ENCODE assay signal across 34 cellular contexts in the genomic region with DNA sequence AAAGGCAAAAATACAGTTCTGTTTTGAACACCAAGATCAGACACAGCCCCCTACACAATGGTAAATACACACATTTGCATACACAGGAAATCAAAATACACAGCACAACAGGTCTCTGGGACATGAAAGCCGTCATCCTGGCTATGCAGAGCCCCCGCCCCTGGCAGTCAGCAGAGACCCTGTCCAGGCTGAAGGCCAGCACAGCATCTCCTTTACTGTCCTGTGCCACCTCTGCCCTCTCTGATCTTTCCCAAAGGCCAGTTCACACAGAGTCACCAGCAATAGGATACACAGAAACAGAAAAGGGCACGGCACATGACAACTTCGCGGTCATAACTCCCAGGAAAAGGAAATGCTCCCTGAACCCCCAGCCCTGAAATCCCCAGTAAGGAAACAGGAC. TPM values are rescaled to one million over a fixed set of nuclear protein-coding genes. Genes with fewer than 3 reads are reported as not detected.
DNase-seq lines count a peak whose midpoint lies in the region; ATAC-seq, FAIRE-seq and TF ChIP-seq lines count a peak whose summit lies in the region.
"Had no signal": no experiment of that assay in that cellular context is flagged by ENCODE, and none has a peak within 500 bp of the region (broad histone marks: within the 10 kb centered on the region; RNA-seq: fewer than 3 reads in every experiment).

No MANE protein-coding gene starts in this region.

- FAIRE-seq in RCC 7860 (lab: Jason Lieb, UNC) = no peak
- FAIRE-seq: GM12891, small intestine, TTC549 had no signal

- no peaks in the 10 kb centered on the region for H3K9me3 ChIP-seq in left ventricle myocardium inferior (replicated peaks)
- H3K9me3 ChIP-seq in OCI-LY7 (ENCODE audit: low read length) = no peaks in the 10 kb centered on the region
- H3K9me3 ChIP-seq in testis = no peaks in the 10 kb centered on the region
- H3K9me3 ChIP-seq: BE2C, body of pancreas, heart left ventricle, lower lobe of right lung, mucosa of descending colon, SK-N-SH, stomach, thyroid gland, vagina had no signal

- POLR2A ChIA-PET in OCI-LY7 (lab: Charles Lee) = interaction anchor here (1.6 kb wide), 1 partner anchor 116 kb away, joined by 6 read pairs; no protein-coding TSS in a partner anchor

- TF ChIP-seq POLR2A in testis (IDR thresholded peaks at IDR 0.05) = no peak

- peaks cover 10 to 15% of the 10 kb centered on the region in 2 donors for H3K4me1 Mint-ChIP-seq in effector memory CD8-positive, alpha-beta T cell (ENCODE audit: low read depth in 2 of 2)
- peaks cover 32% of the 10 kb centered on the region for H3K4me1 Mint-ChIP-seq in osteocyte (ENCODE audit: unreplicated experiment)
- H3K4me1 Mint-ChIP-seq: neural progenitor cell had no signal

- H3K27ac Mint-ChIP-seq in effector memory CD8-positive, alpha-beta T cell = peak overlapping the region; percentile 46 to 81
- no peak overlapping the region for H3K27ac Mint-ChIP-seq in osteocyte (ENCODE audit: unreplicated experiment)
- H3K27ac Mint-ChIP-seq: activated CD8-positive, alpha-beta T cell treated with anti-CD3 and anti-CD28 coated beads for 36 hours; neural progenitor cell had no signal

- no peak for DNase-seq in left ventricle myocardium inferior
- DNase-seq in Right ventricle myocardium inferior (ENCODE audit: missing footprints) = no peak
- DNase-seq in OCI-LY7 (ENCODE audit: low spot score) = no peak
- DNase-seq in effector memory CD8-positive, alpha-beta T cell = no peak
- DNase-seq in testis = peak; percentile 6
- DNase-seq in RCC 7860 (ENCODE audit: low spot score) = no peak
- no peak for DNase-seq in activated CD4-positive, alpha-beta T cell treated with anti-CD3 and anti-CD28 coated beads, Interleukin-2, amount 50 U/mL, for 1 hour
- DNase-seq in osteocyte (ENCODE audit: extremely low spot score, unreplicated experiment) = no peak
- DNase-seq: ACHN; activated CD4-positive, alpha-beta T cell treated with anti-CD3 and anti-CD28 coated beads for 1 hour; activated CD8-positive, alpha-beta T cell treated with anti-CD3 and anti-CD28 coated beads for 36 hours; activated T-cell treated with anti-CD3 and anti-CD28 coated beads, Interleukin-2, amount 50 U/mL, for 1 hour; BE2C; body of pancreas; dermis blood vessel endothelial cell; DMS53; foreskin melanocyte; GOT3; heart left ventricle; lower lobe of right lung; mucosa of descending colon; NCI-H1048; NCI-H1694 treated with DMSO at 0.1 percent for 48 hours; NCI-H82; SK-N-SH; small intestine; stimulated activated CD4-positive, alpha-beta T cell treated with anti-CD3 and anti-CD28 coated beads, Interleukin-1b, Interleukin-23, amount 100 ng/mL, for 48 hours; stomach; thyroid gland had no signal

- H3K27ac ChIP-seq in left ventricle myocardium inferior (replicated peaks) (peak overlapping the region; percentile 85), OCI-LY7 (ENCODE audit: low read depth, low read length, poor library complexity, severe bottlenecking) (no peak overlapping the region), testis (no peak overlapping the region)
- H3K27ac ChIP-seq: body of pancreas, lower lobe of right lung, neural progenitor cell, parathyroid adenoma, stomach, thyroid gland, vagina had no signal

- no peaks in the 10 kb centered on the region for H3K79me2 ChIP-seq in OCI-LY7 (ENCODE audit: insufficient read depth, low read depth, low read length)
- H3K79me2 ChIP-seq: parathyroid adenoma had no signal

- H2AFZ ChIP-seq in OCI-LY7 (ENCODE audit: low read length) = no peak overlapping the region
- H2AFZ ChIP-seq: neural progenitor cell, parathyroid adenoma had no signal

- H3K4me1 ChIP-seq in left ventricle myocardium inferior (peaks cover 64% of the 10 kb centered on the region), OCI-LY7 (ENCODE audit: insufficient read depth, low read length, poor library complexity, severe bottlenecking) (peaks cover 16% of the 10 kb centered on the region), testis (peaks cover 11% of the 10 kb centered on the region)
- H3K4me1 ChIP-seq: BE2C had no signal

- H3K4me3 ChIP-seq in left ventricle myocardium inferior = no peak overlapping the region
- no peak overlapping the region for H3K4me3 ChIP-seq in OCI-LY7 (ENCODE audit: low read depth, low read length, poor library complexity, severe bottlenecking)
- no peak overlapping the region for H3K4me3 ChIP-seq in testis
- H3K4me3 ChIP-seq: body of pancreas, heart left ventricle, lower lobe of right lung, mucosa of descending colon, neural progenitor cell, stomach, thyroid gland, vagina had no signal

- ATAC-seq in Right ventricle myocardium inferior = no peak
- no peak for ATAC-seq in effector memory CD8-positive, alpha-beta T cell (replicated peaks)
- ATAC-seq: activated CD8-positive, alpha-beta T cell treated with anti-CD3 and anti-CD28 coated beads for 36 hours; body of pancreas; heart left ventricle; lower lobe of right lung; mucosa of descending colon had no signal

- H4K20me1 ChIP-seq in OCI-LY7 (ENCODE audit: insufficient read depth, low read length) = no peaks in the 10 kb centered on the region

- TSS peak; percentile 49 for BruUV-seq in OCI-LY7 (replicated peaks; lab: Mats Ljungman, UMichigan)

- H3K36me3 ChIP-seq in left ventricle myocardium inferior (peaks cover 40% of the 10 kb centered on the region), OCI-LY7 (ENCODE audit: insufficient read depth, low read length) (peaks cover 18% of the 10 kb centered on the region; the same call in 1 of the 2 replicates), testis (ENCODE audit: low read depth, missing control alignments) (no peaks in the 10 kb centered on the region)
- H3K36me3 ChIP-seq: BE2C, neural progenitor cell had no signal

- H3K27me3 ChIP-seq in left ventricle myocardium inferior (ENCODE audit: low read depth) (no peaks in the 10 kb centered on the region), testis (no peaks in the 10 kb centered on the region)
- H3K27me3 ChIP-seq: BE2C, body of pancreas, heart left ventricle, neural progenitor cell, stomach, thyroid gland, vagina had no signal

- no peak overlapping the region for H3K4me2 ChIP-seq in OCI-LY7 (ENCODE audit: low read length)
- H3K4me2 ChIP-seq: neural progenitor cell, SK-N-SH had no signal

- no peaks in the 10 kb centered on the region for H3K9me3 Mint-ChIP-seq in effector memory CD8-positive, alpha-beta T cell
- H3K9me3 Mint-ChIP-seq in osteocyte (ENCODE audit: unreplicated experiment) = no peaks in the 10 kb centered on the region
- H3K9me3 Mint-ChIP-seq: activated CD8-positive, alpha-beta T cell treated with anti-CD3 and anti-CD28 coated beads for 36 hours; neural progenitor cell had no signal

- TF ChIP-seq CTCF in left ventricle myocardium inferior (IDR thresholded peaks at IDR 0.05; ENCODE audit: borderline replicate concordance) = no peak
- TF ChIP-seq CTCF in OCI-LY7 (conservative IDR thresholded peaks at IDR 0.05; ENCODE audit: low read length) = no peak
- no peak for TF ChIP-seq CTCF in testis (IDR thresholded peaks at IDR 0.05)
- no peak for TF ChIP-seq CTCF in osteocyte (IDR thresholded peaks at IDR 0.05)

- CTCF ChIA-PET in OCI-LY7 (lab: Charles Lee; ENCODE audit: unreplicated experiment) = no interaction called here

- H3K4me3 Mint-ChIP-seq in effector memory CD8-positive, alpha-beta T cell = no peak overlapping the region
- no peak overlapping the region for H3K4me3 Mint-ChIP-seq in osteocyte (ENCODE audit: unreplicated experiment)
- H3K4me3 Mint-ChIP-seq: activated CD8-positive, alpha-beta T cell treated with anti-CD3 and anti-CD28 coated beads for 36 hours; neural progenitor cell had no signal

- H3K9me2 ChIP-seq in OCI-LY7 (ENCODE audit: insufficient read depth, low read length) = no peaks in the 10 kb centered on the region
- H3K9me2 ChIP-seq: SK-N-SH had no signal

- WGBS in testis, 2 donors = 95 to 96% methylated on average over 5 of the region's 5 CpGs

- H3K36me3 Mint-ChIP-seq in effector memory CD8-positive, alpha-beta T cell (ENCODE audit: insufficient read depth) = peaks cover 90% of the 10 kb centered on the region
- peaks cover 19% of the 10 kb centered on the region for H3K36me3 Mint-ChIP-seq in osteocyte (ENCODE audit: unreplicated experiment)

- H3K27me3 Mint-ChIP-seq in effector memory CD8-positive, alpha-beta T cell = no peaks in the 10 kb centered on the region
- no peaks in the 10 kb centered on the region for H3K27me3 Mint-ChIP-seq in osteocyte (ENCODE audit: unreplicated experiment)
- H3K27me3 Mint-ChIP-seq: activated CD8-positive, alpha-beta T cell treated with anti-CD3 and anti-CD28 coated beads for 36 hours had no signal

- intact Hi-C loops in left ventricle myocardium inferior (cut with micrococcal nuclease) = no loop called here
- intact Hi-C loops in Right ventricle myocardium inferior (cut with DNase I) = no loop called here
- intact Hi-C loops in OCI-LY7 (cut with micrococcal nuclease; ENCODE audit: unreplicated experiment) = no loop called here
- intact Hi-C loops in testis (cut with DNase I; ENCODE audit: low total_unique reads) = no loop called here

RNA-seq across cellular contexts. Expression of gene SMU1, which starts 34.2 kb away (rescaled TPM):
- total RNA-seq in left ventricle myocardium inferior (14.9 TPM), Right ventricle myocardium inferior (15.2 TPM), OCI-LY7 (2022) (26.7 and 27.9 TPM in 2 replicates), testis (10 to 100 TPM; 16.2 to 16.3 TPM), osteocyte (22.4 and 23.0 TPM in 2 replicates)
- 20.0 and 22.0 TPM in 2 replicates for total RNA-seq in OCI-LY7 (2014; rRNA removed; shearing (Covaris generic))
- 17.1 TPM for polyA plus RNA-seq in testis (ENCODE audit: insufficient read depth, low read depth, low replicate concordance)

RNA-seq across cellular contexts. Expression of gene B4GALT1, which starts 56.5 kb away (rescaled TPM):
- total RNA-seq in left ventricle myocardium inferior (37.1 TPM), Right ventricle myocardium inferior (43.6 TPM), OCI-LY7 (2022) (38.7 and 43.7 TPM in 2 replicates), testis (100 to 1,000 TPM; 192 to 212 TPM), osteocyte (39.1 and 40.9 TPM in 2 replicates)
- total RNA-seq in OCI-LY7 (2014; rRNA removed; shearing (Covaris generic)) = 8.1 and 12.8 TPM in 2 replicates
- polyA plus RNA-seq in testis (ENCODE audit: insufficient read depth, low read depth, low replicate concordance) = 112 TPM
